Comparison of ENCODE assay signal across 24 cellular contexts in the genomic region with DNA sequence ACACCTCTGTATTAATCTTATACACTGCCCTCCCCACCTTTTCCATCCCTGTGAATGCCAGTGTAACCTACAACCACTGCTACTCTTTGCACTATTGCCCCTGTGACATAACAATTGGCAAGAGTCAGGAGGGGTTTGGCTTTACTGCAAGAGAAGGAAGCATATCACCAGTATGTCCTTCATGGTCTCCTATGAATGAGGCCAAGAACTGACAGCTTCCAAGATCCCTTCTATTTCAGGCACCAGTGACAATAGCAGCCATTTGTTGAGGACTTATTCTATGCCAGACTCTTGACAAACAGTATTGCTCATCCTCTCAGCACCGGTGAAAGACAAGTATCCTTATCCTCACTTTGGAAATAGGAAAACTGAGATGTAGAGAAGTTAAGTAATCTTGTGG.
"Had no signal": no experiment of that assay in that cellular context is flagged by ENCODE, and none has a peak within 500 bp of the region (broad histone marks: within the 10 kb centered on the region; RNA-seq: fewer than 3 reads in every experiment).

No MANE protein-coding gene starts in this region.

- H3K36me3 ChIP-seq: colonic mucosa, left lung, pancreas, tibial nerve, upper lobe of right lung had no signal

- DNase-seq: colonic mucosa; dermis blood vessel endothelial cell; erythroblast; foreskin keratinocyte; head of caudate nucleus; hypothalamus; islet precursor cell; left lung; mesenchymal stem cell; midbrain; naive B cell; occipital lobe; pancreas; stimulated activated CD4-positive, alpha-beta T cell treated with anti-CD3 and anti-CD28 coated beads, Interleukin-2, amount 100 ng/mL, for 24 hours; stimulated activated naive B cell treated with anti-CD40 and anti-IgM and Interleukin-4, amounts not matched to agents 10 μg/mL and 1 μg/mL and 100 μg/mL, for 72 hours; stimulated activated naive CD8-positive, alpha-beta T cell treated with anti-CD3 and anti-CD28 coated beads, Interleukin-15, amount 100 ng/mL, for 72 hours; testis; upper lobe of right lung had no signal

- H3K27ac ChIP-seq: colonic mucosa, foreskin keratinocyte, left lung, pancreas, skin epidermis, testis, tibial nerve, upper lobe of right lung had no signal

- H3K4me1 ChIP-seq: colonic mucosa, foreskin keratinocyte, pancreas, testis, upper lobe of right lung had no signal

- H3K4me3 Mint-ChIP-seq: naive B cell; nephron; stimulated activated naive B cell treated with anti-CD40 and anti-IgM and Interleukin-4, amounts not matched to agents 10 μg/mL and 1 μg/mL and 100 μg/mL, for 72 hours; stimulated activated naive CD8-positive, alpha-beta T cell treated with anti-CD3 and anti-CD28 coated beads, Interleukin-15, amount 100 ng/mL, for 72 hours had no signal

- ATAC-seq: foreskin keratinocyte; left lung; pancreas; sciatic nerve; stimulated activated naive B cell treated with anti-CD40 and anti-IgM and Interleukin-4, amounts not matched to agents 10 μg/mL and 1 μg/mL and 100 μg/mL, for 72 hours; stimulated activated naive CD8-positive, alpha-beta T cell treated with anti-CD3 and anti-CD28 coated beads, Interleukin-15, amount 100 ng/mL, for 72 hours; upper lobe of right lung had no signal

- H3K27me3 ChIP-seq: colonic mucosa, testis, upper lobe of right lung had no signal

- H3K9me3 ChIP-seq: colonic mucosa, left lung, pancreas, testis, tibial nerve, upper lobe of right lung had no signal

- H3K9me3 Mint-ChIP-seq: nephron; stimulated activated naive B cell treated with anti-CD40 and anti-IgM and Interleukin-4, amounts not matched to agents 10 μg/mL and 1 μg/mL and 100 μg/mL, for 72 hours; stimulated activated naive CD8-positive, alpha-beta T cell treated with anti-CD3 and anti-CD28 coated beads, Interleukin-15, amount 100 ng/mL, for 72 hours had no signal

- H3K4me3 ChIP-seq: colonic mucosa, left lung, lung, pancreas, skin epidermis, testis, tibial nerve, upper lobe of right lung had no signal

- H3K27ac Mint-ChIP-seq: progenitor cell of endocrine pancreas; stimulated activated naive B cell treated with anti-CD40 and anti-IgM and Interleukin-4, amounts not matched to agents 10 μg/mL and 1 μg/mL and 100 μg/mL, for 72 hours had no signal
